15 cellular contexts compared by ENCODE assay signal in genomic region chr6:56724455-56724854, GRCh38.
A peak's percentile ranks its signal among the peaks of the same experiment; 100 is the strongest.
DNase-seq lines count a peak whose midpoint lies in the region; ATAC-seq and TF ChIP-seq lines count a peak whose summit lies in the region.
"Had no signal": no experiment of that assay in that cellular context is flagged by ENCODE, and none has a peak within 500 bp of the region (broad histone marks: within the 10 kb centered on the region; RNA-seq: fewer than 3 reads in every experiment).

No MANE protein-coding gene starts in this region.

- H3K9me3 Mint-ChIP-seq in T-helper 2 cell treated with Interferon-gamma antibody and Interleukin-4, amounts not matched to agents 5 μg/mL and 100 μg/mL, for 36 hours: no peaks in the 10 kb centered on the region

- no peak overlapping the region for H3K9ac ChIP-seq in skeletal muscle tissue (ENCODE audit: low read depth in 1 of 3, low read length in 3 of 3)

- DNase-seq in NCI-H82 (lab: John Stamatoyannopoulos, UW): peak; percentile 15
- DNase-seq in NCI-H82 treated with DMSO at 0.1 percent for 48 hours (lab: John Stamatoyannopoulos, UW; ENCODE audit: unreplicated experiment): no peak
- peak; percentile 37 for DNase-seq in astrocyte of the cerebellum (ENCODE audit: low read depth)
- no peak for DNase-seq in left ventricle myocardium superior
- no peak for DNase-seq in T-helper 2 cell treated with Interferon-gamma antibody and Interleukin-4, amounts not matched to agents 5 μg/mL and 100 μg/mL, for 36 hours (ENCODE audit: low spot score)
- no peak for DNase-seq in stimulated activated CD4-positive, alpha-beta T cell treated with anti-CD3 and anti-CD28 coated beads, Interleukin-2, amount 100 ng/mL, for 24 hours
- DNase-seq: activated CD8-positive, alpha-beta T cell treated with anti-CD3 and anti-CD28 coated beads for 36 hours; activated gamma-delta T cell treated with Interleukin-2 at 50 U/mL for 16 hours; SJCRH30; stimulated activated naive CD8-positive, alpha-beta T cell treated with anti-CD3 and anti-CD28 coated beads, Interleukin-15, amount 100 ng/mL, for 72 hours had no signal

- no peak overlapping the region for H3K4me3 Mint-ChIP-seq in T-helper 2 cell treated with Interferon-gamma antibody and Interleukin-4, amounts not matched to agents 5 μg/mL and 100 μg/mL, for 36 hours
- H3K4me3 Mint-ChIP-seq: activated CD8-positive, alpha-beta T cell treated with anti-CD3 and anti-CD28 coated beads for 36 hours; stimulated activated naive CD8-positive, alpha-beta T cell treated with anti-CD3 and anti-CD28 coated beads, Interleukin-15, amount 100 ng/mL, for 72 hours had no signal

- H3K4me1 ChIP-seq in skeletal muscle tissue (ENCODE audit: control insufficient read depth in 3 of 3, insufficient read depth in 3 of 3, low read length in 3 of 3): peaks cover 4 to 25% (median 12%) of the 10 kb centered on the region in 3 donors
- H3K4me1 ChIP-seq: SJCRH30 had no signal

- H3K27me3 Mint-ChIP-seq in T-helper 2 cell treated with Interferon-gamma antibody and Interleukin-4, amounts not matched to agents 5 μg/mL and 100 μg/mL, for 36 hours (ENCODE audit: low read depth): no peaks in the 10 kb centered on the region
- H3K27me3 Mint-ChIP-seq: activated CD8-positive, alpha-beta T cell treated with anti-CD3 and anti-CD28 coated beads for 36 hours; stimulated activated naive CD8-positive, alpha-beta T cell treated with anti-CD3 and anti-CD28 coated beads, Interleukin-15, amount 100 ng/mL, for 72 hours had no signal

- in situ Hi-C loops in astrocyte of the cerebellum (cut with HindIII; ENCODE audit: low sequenced_read_pairs): loop anchor here (25.0 kb wide), 1 partner anchor 113 kb away; no protein-coding TSS in a partner anchor

- H3K27me3 ChIP-seq in skeletal muscle tissue (ENCODE audit: control insufficient read depth in 3 of 3, insufficient read depth in 3 of 3, low read length in 3 of 3): no peaks in the 10 kb centered on the region
- H3K27me3 ChIP-seq: SJCRH30 had no signal

- ATAC-seq in left ventricle myocardium superior (peak; percentile 91), HG03175 (IDR thresholded peaks at IDR 0.05; ENCODE audit: unreplicated experiment) (no peak)
- ATAC-seq: activated CD8-positive, alpha-beta T cell treated with anti-CD3 and anti-CD28 coated beads for 36 hours; left lobe of liver had no signal

- H3K36me3 Mint-ChIP-seq in T-helper 2 cell treated with Interferon-gamma antibody and Interleukin-4, amounts not matched to agents 5 μg/mL and 100 μg/mL, for 36 hours (ENCODE audit: low read depth): no peaks in the 10 kb centered on the region

- H3K36me3 ChIP-seq in skeletal muscle tissue (ENCODE audit: control insufficient read depth in 3 of 3, insufficient read depth in 3 of 3, low read length in 3 of 3): no peaks in the 10 kb centered on the region
- H3K36me3 ChIP-seq: SJCRH30 had no signal

- peak overlapping the region; percentile 21 for H3K27ac ChIP-seq in skeletal muscle tissue (ENCODE audit: low read depth, low read length)
- H3K27ac ChIP-seq: 22Rv1, SJCRH30, skin epidermis had no signal

- H3K4me1 Mint-ChIP-seq in T-helper 2 cell treated with Interferon-gamma antibody and Interleukin-4, amounts not matched to agents 5 μg/mL and 100 μg/mL, for 36 hours (ENCODE audit: low read depth): no peaks in the 10 kb centered on the region
- H3K4me1 Mint-ChIP-seq: stimulated activated naive CD8-positive, alpha-beta T cell treated with anti-CD3 and anti-CD28 coated beads, Interleukin-15, amount 100 ng/mL, for 72 hours had no signal

- no peaks in the 10 kb centered on the region for H3K9me3 ChIP-seq in skeletal muscle tissue (ENCODE audit: control insufficient read depth in 3 of 3, low read length in 3 of 3)
- H3K9me3 ChIP-seq: SJCRH30 had no signal

- H3K4me3 ChIP-seq in astrocyte of the cerebellum (ENCODE audit: low read depth, low read length) (no peak overlapping the region), skeletal muscle tissue (ENCODE audit: low read length in 3 of 3) (no peak overlapping the region)
- H3K4me3 ChIP-seq: SJCRH30, skin epidermis had no signal

- TF ChIP-seq CTCF in astrocyte of the cerebellum (IDR thresholded peaks at IDR 0.05; ENCODE audit: low read depth, low read length, missing control alignments): no peak

- intact Hi-C loops in left ventricle myocardium superior (cut with micrococcal nuclease): no loop called here

- no peak overlapping the region for H3K27ac Mint-ChIP-seq in T-helper 2 cell treated with Interferon-gamma antibody and Interleukin-4, amounts not matched to agents 5 μg/mL and 100 μg/mL, for 36 hours
- H3K27ac Mint-ChIP-seq: activated CD8-positive, alpha-beta T cell treated with anti-CD3 and anti-CD28 coated beads for 36 hours; stimulated activated naive CD8-positive, alpha-beta T cell treated with anti-CD3 and anti-CD28 coated beads, Interleukin-15, amount 100 ng/mL, for 72 hours had no signal

Comparison
In these comparisons a context has a peak if more than half of its experiments do, and no peak if none do; other contexts are left out.
1. DNase-seq: peak in NCI-H82 (single experiment) and astrocyte of the cerebellum (single experiment); none in NCI-H82 treated with DMSO at 0.1 percent for 48 hours (single experiment), left ventricle myocardium superior (single experiment), T-helper 2 cell treated with Interferon-gamma antibody and Interleukin-4, amounts not matched to agents 5 μg/mL and 100 μg/mL, for 36 hours (single experiment) and stimulated activated CD4-positive, alpha-beta T cell treated with anti-CD3 and anti-CD28 coated beads, Interleukin-2, amount 100 ng/mL, for 24 hours (0 of 2).